In genomic region chr1:41038110-41038509, GRCh38 we compare ENCODE assay signal across 1 cellular context.
TF ChIP-seq lines count a peak whose summit lies in the region.

No MANE protein-coding gene starts in this region.

TF ChIP-seq in GM23338, 12 proteins besides CTCF, POLR2A, EP300 and RAD21 (continued from another document):
- TF ChIP-seq REST (IDR thresholded peaks at IDR 0.05; ENCODE audit: unreplicated experiment) (no peak), CREB1 (CRISPR knock-in tag; IDR thresholded peaks at IDR 0.05; ENCODE audit: low read depth) (no peak), ZNF331 (CRISPR knock-in tag; IDR thresholded peaks at IDR 0.05; ENCODE audit: low read depth) (no peak), EZH2phosphoT487 (IDR thresholded peaks at IDR 0.05; ENCODE audit: unreplicated experiment) (no peak), ETS1 (IDR thresholded peaks at IDR 0.05) (no peak), ZNF462 (CRISPR knock-in tag; IDR thresholded peaks at IDR 0.05) (no peak)
